In the genomic region with DNA sequence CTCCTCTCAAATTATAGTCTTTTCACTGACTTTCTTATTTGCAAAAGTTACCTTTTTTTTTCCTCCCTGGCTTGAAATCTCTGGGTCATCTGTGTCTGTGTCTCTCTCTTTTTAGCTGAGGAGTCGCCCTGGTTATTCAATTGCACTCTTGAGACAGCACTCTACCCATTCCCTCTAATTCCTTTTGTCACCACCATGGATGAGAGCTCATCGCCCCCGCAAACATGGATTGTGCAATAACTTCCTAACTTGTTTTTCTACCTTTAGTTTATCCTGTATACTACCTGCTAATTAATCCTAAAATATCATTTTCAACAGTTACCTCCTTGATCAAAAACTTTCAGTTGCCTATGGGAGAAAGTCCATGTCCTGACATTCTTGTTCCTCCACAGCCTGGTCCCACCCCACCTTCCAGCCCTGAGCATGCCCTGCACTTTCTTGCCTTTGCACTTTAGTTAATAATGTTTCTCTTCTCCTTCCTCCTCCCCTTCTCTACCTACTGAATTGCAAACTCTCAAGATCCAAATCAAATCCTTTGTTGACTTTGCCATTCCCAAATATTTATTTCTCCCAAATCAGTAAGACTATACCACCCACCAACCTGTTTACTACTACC, we compare ENCODE assay signal across 1 cellular context.
TF ChIP-seq lines count a peak whose summit lies in the region.

No MANE protein-coding gene starts in this region.

TF ChIP-seq in IMR-90, 13 proteins besides CTCF, POLR2A, EP300 and RAD21 (continued from another document):
- no peak for TF ChIP-seq SMC3 (IDR thresholded peaks at IDR 0.05; ENCODE audit: low read depth, low read length)
TF ChIP-seq in IMR-90: peak in this region for 1.
